1 cellular context compared by ENCODE assay signal in genomic region chr1:21335088-21335678, GRCh38.
TF ChIP-seq lines count a peak whose summit lies in the region.

No MANE protein-coding gene starts in this region.

TF ChIP-seq in HCT116, 20 proteins besides CTCF, POLR2A, EP300 and RAD21 (continued from another document):
- TF ChIP-seq REST (IDR thresholded peaks at IDR 0.05; ENCODE audit: low read depth) (no peak), SIN3A (IDR thresholded peaks at IDR 0.05; ENCODE audit: low read depth) (no peak)
